ENCODE assay signal across 17 cellular contexts in the genomic region with DNA sequence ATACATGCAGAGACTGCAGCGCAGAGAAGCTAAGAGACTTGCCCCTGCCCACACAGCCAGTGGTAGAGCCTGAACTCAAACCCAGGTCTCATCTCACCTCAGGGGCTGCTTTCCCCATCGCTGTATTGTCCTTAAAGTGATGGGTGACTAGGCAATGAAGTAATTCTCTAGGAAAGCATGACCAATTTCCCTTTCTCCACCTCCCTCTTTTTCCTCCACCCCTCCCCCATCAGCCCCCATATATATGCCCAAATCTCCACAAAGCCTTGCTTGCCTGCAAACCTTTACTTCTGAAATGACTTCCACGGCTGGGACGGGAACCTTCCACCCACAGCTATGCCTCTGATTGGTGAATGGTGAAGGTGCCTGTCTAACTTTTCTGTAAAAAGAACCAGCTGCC. TPM values are rescaled to one million over a fixed set of nuclear protein-coding genes. Genes with fewer than 3 reads are reported as not detected.
A peak's percentile ranks its signal among the peaks of the same experiment; 100 is the strongest.
DNase-seq lines count a peak whose midpoint lies in the region; ATAC-seq, FAIRE-seq and TF ChIP-seq lines count a peak whose summit lies in the region.
"Had no signal": no experiment of that assay in that cellular context is flagged by ENCODE, and none has a peak within 500 bp of the region (broad histone marks: within the 10 kb centered on the region; RNA-seq: fewer than 3 reads in every experiment).

A gene with protein sequence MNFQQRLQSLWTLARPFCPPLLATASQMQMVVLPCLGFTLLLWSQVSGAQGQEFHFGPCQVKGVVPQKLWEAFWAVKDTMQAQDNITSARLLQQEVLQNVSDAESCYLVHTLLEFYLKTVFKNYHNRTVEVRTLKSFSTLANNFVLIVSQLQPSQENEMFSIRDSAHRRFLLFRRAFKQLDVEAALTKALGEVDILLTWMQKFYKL (plus strand): TSS at position 269 of the 400 bp plus-strand sequence. CDS start 390 bp downstream, outside the sequence.

- no peak within 1 kb of the TSS for H3K4ac ChIP-seq in trophoblast cell (ENCODE audit: low read depth, low read length)

- WGBS in A549 (ENCODE audit: missing lambda C conversion rate), result 94% methylated on average over 4 of the region's 4 CpGs
- WGBS in GM23248 (ENCODE audit: low coverage in 1 of 2, low lambda C conversion rate in 2 of 2, missing lambda C conversion rate in 2 of 2), 2 experiments, result 77 to 80% methylated on average over 4 of the region's 4 CpGs
- no CpG with 5 or more reads among the region's 4 CpGs for WGBS in trophoblast cell (ENCODE audit: extremely low coverage, insufficient coverage, insufficient read length)

- intact Hi-C loops in Right ventricle myocardium inferior (cut with DNase I), result no loop called here

- H2AFZ ChIP-seq in GM23248, result peak within 1 kb of the TSS; percentile 56
- no peak within 1 kb of the TSS for H2AFZ ChIP-seq in trophoblast cell (ENCODE audit: insufficient read depth, low read length, poor library complexity)

- H3K9me2 ChIP-seq in GM23248 (ENCODE audit: insufficient read depth), result no peaks in the 10 kb centered on the region

- H3K79me1 ChIP-seq in trophoblast cell (ENCODE audit: low read length), result no peaks in the 10 kb centered on the region

- TF ChIP-seq POLR2A in A549 (IDR thresholded peaks at IDR 0.05; ENCODE audit: low read length), result no peak

- no peak for TF ChIP-seq CTCF in A549 (IDR thresholded peaks at IDR 0.05)

- FAIRE-seq in A549 (lab: Jason Lieb, UNC), result no peak

- no peak within 1 kb of the TSS for H2BK12ac ChIP-seq in trophoblast cell (ENCODE audit: low read length)

- no peak within 1 kb of the TSS for H4K8ac ChIP-seq in trophoblast cell (ENCODE audit: low read depth, low read length)

- ATAC-seq in A549 (no peak), Right ventricle myocardium inferior (no peak)
- ATAC-seq: gastroesophageal sphincter had no signal

- H3K27ac ChIP-seq in A549 (peak within 1 kb of the TSS; percentile 67 to 74), GM23248 (peak within 1 kb of the TSS; percentile 83), trophoblast cell (ENCODE audit: low read depth, low read length) (no peak within 1 kb of the TSS)
- H3K27ac ChIP-seq: gastroesophageal sphincter had no signal

- no peaks in the 10 kb centered on the region for H4K20me1 ChIP-seq in GM23248 (ENCODE audit: insufficient read depth)

- H3K9ac ChIP-seq in GM23248 (peak within 1 kb of the TSS; percentile 65), trophoblast cell (ENCODE audit: low read length) (no peak within 1 kb of the TSS)

- no peak within 1 kb of the TSS for H2BK5ac ChIP-seq in trophoblast cell (ENCODE audit: low read depth, low read length, poor library complexity)

- CTCF ChIA-PET in A549 (lab: Yijun Ruan, JAX), result interaction anchor here (1.5 to 8.9 kb wide), 4 partner anchors 9 to 16 kb away, joined by 6 to 67 read pairs (median 16); no protein-coding TSS in a partner anchor

- H2AK5ac ChIP-seq in trophoblast cell (ENCODE audit: low read length), result no peak within 1 kb of the TSS

- no peaks in the 10 kb centered on the region for H3K27me3 ChIP-seq in GM23248 (replicated peaks; ENCODE audit: insufficient read depth)
- no peaks in the 10 kb centered on the region for H3K27me3 ChIP-seq in trophoblast cell (ENCODE audit: insufficient read depth, low read length)

- H3K4me3 ChIP-seq in A549, result no peak within 1 kb of the TSS
- no peak within 1 kb of the TSS for H3K4me3 ChIP-seq in GM23248
- no peak within 1 kb of the TSS for H3K4me3 ChIP-seq in trophoblast cell (ENCODE audit: low read depth, low read length)
- H3K4me3 ChIP-seq: gastroesophageal sphincter had no signal

- peak within 1 kb of the TSS; percentile 63 for H3K4me2 ChIP-seq in A549
- H3K4me2 ChIP-seq in GM23248 (ENCODE audit: unreplicated experiment), result peak within 1 kb of the TSS; percentile 57
- H3K4me2 ChIP-seq in trophoblast cell (ENCODE audit: low read length), result no peak within 1 kb of the TSS

- H3K23ac ChIP-seq in trophoblast cell (ENCODE audit: low read length), result no peak within 1 kb of the TSS

- H3K18ac ChIP-seq in trophoblast cell (ENCODE audit: low read length), result no peak within 1 kb of the TSS

- no peak within 1 kb of the TSS for H3K14ac ChIP-seq in trophoblast cell (ENCODE audit: low read length)

- peaks cover 23% of the 10 kb centered on the region for H3F3A ChIP-seq in GM23248 (ENCODE audit: insufficient read depth)

- TF ChIP-seq EP300 in A549 (IDR thresholded peaks at IDR 0.05), result no peak

- H3K27ac Mint-ChIP-seq in activated naive CD8-positive, alpha-beta T cell, result peak within 1 kb of the TSS; percentile 89

- H3K4me1 ChIP-seq in A549, result peaks cover 57% of the 10 kb centered on the region
- peaks cover 48% of the 10 kb centered on the region for H3K4me1 ChIP-seq in GM23248 (ENCODE audit: insufficient read depth)
- H3K4me1 ChIP-seq in trophoblast cell (ENCODE audit: control insufficient read depth in 1 of 2, insufficient read depth in 2 of 2, low read length in 2 of 2), result peaks cover 15 to 20% of the 10 kb centered on the region in 2 experiments
- H3K4me1 ChIP-seq: gastroesophageal sphincter had no signal

- H3K4me3 Mint-ChIP-seq in activated naive CD8-positive, alpha-beta T cell, result peak within 1 kb of the TSS; percentile 51
- H3K4me3 Mint-ChIP-seq: CD4-positive, alpha-beta memory T cell had no signal

- no peaks in the 10 kb centered on the region for H3K9me3 ChIP-seq in A549
- no peaks in the 10 kb centered on the region for H3K9me3 ChIP-seq in GM23248 (ENCODE audit: low read depth)
- peaks cover 1% of the 10 kb centered on the region for H3K9me3 ChIP-seq in trophoblast cell (ENCODE audit: insufficient read depth, low read depth, low read length)
- H3K9me3 ChIP-seq: gastroesophageal sphincter had no signal

- no peaks in the 10 kb centered on the region for H3K36me3 ChIP-seq in GM23248 (ENCODE audit: low read depth)
- H3K36me3 ChIP-seq in trophoblast cell (ENCODE audit: control insufficient read depth in 1 of 2, insufficient read depth in 2 of 2, low read length in 2 of 2), result no peaks in the 10 kb centered on the region
- H3K36me3 ChIP-seq: gastroesophageal sphincter had no signal

- peaks cover 4% of the 10 kb centered on the region for H3K36me3 Mint-ChIP-seq in activated naive CD8-positive, alpha-beta T cell

- H2BK120ac ChIP-seq in trophoblast cell (ENCODE audit: insufficient read depth, low read length, poor library complexity), result no peak within 1 kb of the TSS

- in situ Hi-C loops in GM23248 (cut with MboI), result no loop called here

- DNase-seq in A549 (ENCODE audit: low read depth in 1 of 2, low spot score in 1 of 2), result no peak
- DNase-seq in GM23248, result peak; percentile 39
- DNase-seq in trophoblast cell, result no peak
- DNase-seq in NCI-H446 (lab: John Stamatoyannopoulos, UW), result no peak
- DNase-seq in NCI-H2227 (lab: John Stamatoyannopoulos, UW; ENCODE audit: unreplicated experiment), result no peak
- DNase-seq in Right ventricle myocardium inferior (ENCODE audit: missing footprints), result no peak
- no peak for DNase-seq in NCI-H82 (lab: John Stamatoyannopoulos, UW)
- DNase-seq: anterior cingulate cortex; CD4-positive, alpha-beta memory T cell; GDM1; kidney glomerular epithelial cell; MM.1S; NCI-H510A; SHP77 had no signal

- TF ChIP-seq RAD21 in A549 (conservative IDR thresholded peaks at IDR 0.05 in 1 of 2, IDR thresholded peaks at IDR 0.05 in 1 of 2), result no peak

- H4K91ac ChIP-seq in trophoblast cell (ENCODE audit: low read depth, low read length), result peak within 1 kb of the TSS; percentile 39

- H3K79me2 ChIP-seq in GM23248 (ENCODE audit: insufficient read depth) (no peaks in the 10 kb centered on the region), trophoblast cell (ENCODE audit: control insufficient read depth, insufficient read depth, low read length, poor library complexity) (no peaks in the 10 kb centered on the region)

- POLR2A ChIA-PET in A549 (lab: Yijun Ruan, JAX), result no interaction called here

- H3K27me3 Mint-ChIP-seq in activated naive CD8-positive, alpha-beta T cell, result no peaks in the 10 kb centered on the region

- peaks cover 69% of the 10 kb centered on the region for H3K4me1 Mint-ChIP-seq in activated naive CD8-positive, alpha-beta T cell (ENCODE audit: low read depth)

- H4K12ac ChIP-seq in trophoblast cell (ENCODE audit: low read depth, low read length), result no peak within 1 kb of the TSS

- no peaks in the 10 kb centered on the region for H3K9me3 Mint-ChIP-seq in activated naive CD8-positive, alpha-beta T cell (ENCODE audit: low read depth)

TF ChIP-seq in A549, 52 proteins besides CTCF, POLR2A, EP300 and RAD21 (continues in another document):
- TF ChIP-seq, protein P1, sequence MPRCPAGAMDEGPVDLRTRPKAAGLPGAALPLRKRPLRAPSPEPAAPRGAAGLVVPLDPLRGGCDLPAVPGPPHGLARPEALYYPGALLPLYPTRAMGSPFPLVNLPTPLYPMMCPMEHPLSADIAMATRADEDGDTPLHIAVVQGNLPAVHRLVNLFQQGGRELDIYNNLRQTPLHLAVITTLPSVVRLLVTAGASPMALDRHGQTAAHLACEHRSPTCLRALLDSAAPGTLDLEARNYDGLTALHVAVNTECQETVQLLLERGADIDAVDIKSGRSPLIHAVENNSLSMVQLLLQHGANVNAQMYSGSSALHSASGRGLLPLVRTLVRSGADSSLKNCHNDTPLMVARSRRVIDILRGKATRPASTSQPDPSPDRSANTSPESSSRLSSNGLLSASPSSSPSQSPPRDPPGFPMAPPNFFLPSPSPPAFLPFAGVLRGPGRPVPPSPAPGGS (IDR thresholded peaks at IDR 0.05), result no peak
- no peak for TF ChIP-seq KDM1A (IDR thresholded peaks at IDR 0.05; ENCODE audit: low read depth)
- TF ChIP-seq CHD4 (IDR thresholded peaks at IDR 0.05; ENCODE audit: borderline replicate concordance), result no peak
- no peak for TF ChIP-seq POLR2AphosphoS2 (conservative IDR thresholded peaks at IDR 0.05; ENCODE audit: low read length)
- TF ChIP-seq RFX5 (IDR thresholded peaks at IDR 0.05), result no peak
- TF ChIP-seq HDAC2 (IDR thresholded peaks at IDR 0.05), result no peak
- TF ChIP-seq, protein P2, sequence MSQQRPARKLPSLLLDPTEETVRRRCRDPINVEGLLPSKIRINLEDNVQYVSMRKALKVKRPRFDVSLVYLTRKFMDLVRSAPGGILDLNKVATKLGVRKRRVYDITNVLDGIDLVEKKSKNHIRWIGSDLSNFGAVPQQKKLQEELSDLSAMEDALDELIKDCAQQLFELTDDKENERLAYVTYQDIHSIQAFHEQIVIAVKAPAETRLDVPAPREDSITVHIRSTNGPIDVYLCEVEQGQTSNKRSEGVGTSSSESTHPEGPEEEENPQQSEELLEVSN (IDR thresholded peaks at IDR 0.05; ENCODE audit: borderline replicate concordance, low read depth), result no peak
- no peak for TF ChIP-seq ESRRA (IDR thresholded peaks at IDR 0.05; ENCODE audit: borderline replicate concordance, low read length)

RNA-seq across cellular contexts. Expression of the gene that starts here (rescaled TPM):
- polyA plus RNA-seq in A549 (2011; rRNA removed), result 0.04 and 0.12 TPM in 2 replicates
- polyA plus RNA-seq in A549 (2012; cell fraction: cytosol; rRNA removed), result not detected in 2 replicates
- polyA plus RNA-seq in A549 (2012; cell fraction: nucleus; rRNA removed), result 0.02 TPM in 1 of 2 replicates, not detected in the other
- polyA plus RNA-seq in A549 (2017; fragmentation: RNase III; extraction: RNeasy Plus Mini Kit Qiagen cat#74134 plus additional on column Dnase treatment), result 0.07 TPM in 1 of 3 replicates, not detected in the others
- not detected in 2 replicates for polyA minus RNA-seq in A549 (2011; rRNA and poly(A)+ RNA removed)
- total RNA-seq in GM23248 (2014; rRNA removed; shearing (Covaris generic)), result 2.4 TPM in 1 of 2 replicates, not detected in the other
- 0.49 and 0.52 TPM in 2 replicates for polyA plus RNA-seq in GM23248 (2016; fragmentation: Nextera tagmentation; extraction: Ambion mirVana)
- 0.06 TPM in 1 of 2 replicates, not detected in the other for polyA plus RNA-seq in trophoblast cell (2013)
- not detected for total RNA-seq in Right ventricle myocardium inferior
- total RNA-seq: CD4-positive, alpha-beta memory T cell; gastroesophageal sphincter had no signal
- polyA plus RNA-seq: neural cell had no signal
